In genomic region chr6:110699780-110700179, GRCh38 we compare ENCODE assay signal across 12 cellular contexts.
"Had no signal": no experiment of that assay in that cellular context is flagged by ENCODE, and none has a peak within 500 bp of the region (broad histone marks: within the 10 kb centered on the region; RNA-seq: fewer than 3 reads in every experiment).

No MANE protein-coding gene starts in this region.

- H3K27ac Mint-ChIP-seq: activated naive CD4-positive, alpha-beta T cell treated with anti-CD3 and anti-CD28 coated beads, Interleukin-2, amount 10 ng/mL, durations not matched to agents 7 days and 5 days; activated T-helper 2 cell treated with anti-CD3 and anti-CD28 coated beads, Interferon-gamma antibody, Interleukin-2, Interleukin-4, amounts not matched to agents 10 μg/mL and 5 μg/mL and 100 μg/mL, durations not matched to agents 14 hours and 24 hours and 36 hours had no signal

- H3K27ac ChIP-seq: colonic mucosa, left ventricle myocardium inferior, ovary, testis had no signal

- H3K4me3 Mint-ChIP-seq: activated naive CD4-positive, alpha-beta T cell treated with anti-CD3 and anti-CD28 coated beads, Interleukin-2, amount 10 ng/mL, durations not matched to agents 7 days and 5 days had no signal

- H3K27me3 Mint-ChIP-seq: activated naive CD4-positive, alpha-beta T cell treated with anti-CD3 and anti-CD28 coated beads, Interleukin-2, amount 10 ng/mL, durations not matched to agents 7 days and 5 days had no signal

- H3K4me1 ChIP-seq: colonic mucosa had no signal

- ATAC-seq: stimulated activated naive CD8-positive, alpha-beta T cell treated with anti-CD3 and anti-CD28 coated beads, Interleukin-15, Interleukin-2, amounts not matched to agents 100 U/mL and 50 U/mL, for 24 hours had no signal

- H3K36me3 ChIP-seq: colonic mucosa, left ventricle myocardium inferior, ovary had no signal

- H3K4me1 Mint-ChIP-seq: activated naive CD4-positive, alpha-beta T cell treated with anti-CD3 and anti-CD28 coated beads, Interleukin-2, amount 10 ng/mL, durations not matched to agents 7 days and 5 days had no signal

- H3K27me3 ChIP-seq: colonic mucosa, ovary, testis had no signal

- H3K4me3 ChIP-seq: colonic mucosa, left ventricle myocardium inferior, ovary, testis had no signal

- DNase-seq: activated naive CD4-positive, alpha-beta T cell treated with anti-CD3 and anti-CD28 coated beads, Interleukin-2, amount 10 ng/mL, durations not matched to agents 7 days and 5 days; caudate nucleus; colonic mucosa; effector CD8-positive, alpha-beta T cell; kidney; left ventricle myocardium inferior; ovary; stimulated activated CD4-positive, alpha-beta T cell treated with anti-CD3 and anti-CD28 coated beads, Interleukin-2, amount 100 ng/mL, for 48 hours; stimulated activated CD8-positive, alpha-beta memory T cell treated with anti-CD3 and anti-CD28 coated beads, Interleukin-4, amount 100 ng/mL, for 48 hours; stimulated activated naive CD8-positive, alpha-beta T cell treated with anti-CD3 and anti-CD28 coated beads, Interleukin-15, Interleukin-2, amounts not matched to agents 100 U/mL and 50 U/mL, for 24 hours; testis had no signal

- H3K9me3 ChIP-seq: colonic mucosa, ovary, testis had no signal
